ENCODE assay signal across 8 cellular contexts in genomic region chr2:206160124-206160806, GRCh38. TPM values are rescaled to one million over a fixed set of nuclear protein-coding genes. Genes with fewer than 3 reads are reported as not detected.
DNase-seq lines count a peak whose midpoint lies in the region; ATAC-seq and TF ChIP-seq lines count a peak whose summit lies in the region.

No MANE protein-coding gene starts in this region.

- H3K9me2 ChIP-seq in HCT116 (ENCODE audit: insufficient read depth) (no peaks in the 10 kb centered on the region), MM.1S (replicated peaks; ENCODE audit: insufficient read depth, low read length) (no peaks in the 10 kb centered on the region)

- TF ChIP-seq POLR2A in HCT116 (IDR thresholded peaks at IDR 0.05; ENCODE audit: borderline replicate concordance, extremely low read depth, insufficient read depth, insufficient read length) = no peak
- no peak for TF ChIP-seq POLR2A in spleen (IDR thresholded peaks at IDR 0.05)

- RAD21 ChIA-PET in HCT116 (lab: Charles Lee; ENCODE audit: low non-redundant PET in 1 of 2, low total read pairs in 2 of 2, uncharacterized antibody in 2 of 2, unreplicated experiment in 2 of 2) = no interaction called here

- CTCF ChIA-PET in HCT116 (lab: Charles Lee) = no interaction called here

- H2AFZ ChIP-seq in HCT116 (ENCODE audit: low read depth, low read length, poor library complexity, severe bottlenecking) = no peak overlapping the region
- peak overlapping the region; percentile 73 for H2AFZ ChIP-seq in MM.1S (ENCODE audit: low read length)

- peak overlapping the region; percentile 85 to 97 for H3K4me3 ChIP-seq in HCT116 (replicated peaks in 1 of 2; ENCODE audit: low read depth in 1 of 2, low read length in 2 of 2)
- peak overlapping the region; percentile 92 for H3K4me3 ChIP-seq in MM.1S (ENCODE audit: low read length)
- H3K4me3 ChIP-seq in adipocyte (ENCODE audit: low read length) = peak overlapping the region; percentile 99
- H3K4me3 ChIP-seq in iPS DF 6.9 (ENCODE audit: low read length) = peak overlapping the region; percentile 93
- H3K4me3 ChIP-seq in spleen = peak overlapping the region; percentile 53 to 98 (median 88)

- H3K9ac ChIP-seq in HCT116 (ENCODE audit: low read length) (peak overlapping the region; percentile 81), MM.1S (ENCODE audit: low read length) (peak overlapping the region; percentile 98), adipocyte (ENCODE audit: low read length) (peak overlapping the region; percentile 98)

- H4K20me1 ChIP-seq in HCT116 (ENCODE audit: insufficient read depth) (peaks cover 11% of the 10 kb centered on the region; the same call in 1 of the 2 replicates), MM.1S (ENCODE audit: insufficient read depth, low read length) (peaks cover 8% of the 10 kb centered on the region; the same call in 1 of the 2 replicates)

- no peak for TF ChIP-seq CTCF in HCT116 (IDR thresholded peaks at IDR 0.05 in 2 of 3, conservative IDR thresholded peaks at IDR 0.05 in 1 of 3; ENCODE audit: borderline replicate concordance in 1 of 3, insufficient read depth in 1 of 3, low read depth in 2 of 3, low read length in 2 of 3)
- TF ChIP-seq CTCF in MM.1S (IDR thresholded peaks at IDR 0.05; ENCODE audit: low read length) = no peak
- TF ChIP-seq CTCF in spleen (IDR thresholded peaks at IDR 0.05 in 8 of 11, conservative IDR thresholded peaks at IDR 0.05 in 3 of 11) = no peak

- DNase-seq in activated T-cell treated with anti-CD3 and anti-CD28 coated beads for 1 hour (ENCODE audit: low read depth) (peak; percentile 54), activated T-cell treated with anti-CD3 and anti-CD28 coated beads for 4 hours (no peak), HCT116 (ENCODE audit: low read depth, low spot score) (no peak), MM.1S (peak; percentile 63), adipocyte (ENCODE audit: low read depth) (peak; percentile 78), iPS DF 6.9 (ENCODE audit: low read depth, low spot score) (no peak), spleen (peak; percentile 78), SHP77 treated with DMSO at 0.1 percent for 48 hours (lab: John Stamatoyannopoulos, UW) (no peak)

- ATAC-seq in HCT116 = no peak; the same call in 1 of the 2 replicates

- H3K36me3 ChIP-seq in HCT116 (ENCODE audit: control insufficient read depth in 1 of 2, insufficient read depth in 2 of 2, low read length in 2 of 2) (peaks cover 17 to 29% of the 10 kb centered on the region in 2 experiments), MM.1S (replicated peaks; ENCODE audit: insufficient read depth, low read length) (peaks cover 5% of the 10 kb centered on the region; the same call in 1 of the 2 replicates), adipocyte (ENCODE audit: control insufficient read depth, insufficient read depth, low read length, severe bottlenecking) (peaks cover 36% of the 10 kb centered on the region), iPS DF 6.9 (ENCODE audit: control insufficient read depth, insufficient read depth, low read length) (peaks cover 22% of the 10 kb centered on the region; the same call in 1 of the 2 replicates), spleen (peaks cover 0 to 57% (median 28%) of the 10 kb centered on the region in 6 donors)

- peak overlapping the region; percentile 90 for H3K4me2 ChIP-seq in HCT116 (ENCODE audit: low read length)
- H3K4me2 ChIP-seq in MM.1S (ENCODE audit: low read depth, low read length) = peak overlapping the region; percentile 83

- WGBS in iPS DF 6.9 (ENCODE audit: insufficient coverage, insufficient read length) = no CpG with 5 or more reads among the region's 31 CpGs
- WGBS in spleen, 5 donors = 5 to 9% (median 6%) methylated on average over 20 to 31 of the region's 31 CpGs

- POLR2A ChIA-PET in HCT116 (lab: Charles Lee) = interaction anchor here (1.1 kb wide), 1 partner anchor 64 kb away, joined by 3 read pairs; no protein-coding TSS in a partner anchor

- H3K27ac ChIP-seq in HCT116 (ENCODE audit: low read depth, low read length) (peak overlapping the region; percentile 62), MM.1S (ENCODE audit: low read length) (peak overlapping the region; percentile 86), iPS DF 6.9 (ENCODE audit: low read length) (no peak overlapping the region), spleen (peak overlapping the region; percentile 72 to 95 (median 94))

- peaks cover 41% of the 10 kb centered on the region for H3F3A ChIP-seq in MM.1S (ENCODE audit: insufficient read depth, low read length)

- H3K79me2 ChIP-seq in HCT116 (ENCODE audit: insufficient read depth, low read length) (peaks cover 78% of the 10 kb centered on the region), MM.1S (ENCODE audit: low read length) (peaks cover 76% of the 10 kb centered on the region)

- TSS peak; percentile 71 for BruUV-seq in HCT116 (replicated peaks; lab: Mats Ljungman, UMichigan)

- H3K4me1 ChIP-seq in HCT116 (ENCODE audit: control insufficient read depth in 1 of 2, insufficient read depth in 2 of 2, low read length in 2 of 2) (peaks cover 10 to 21% of the 10 kb centered on the region in 2 experiments; a peak in 3 of 4 replicates), MM.1S (ENCODE audit: low read length) (peaks cover 13% of the 10 kb centered on the region; the same call in 1 of the 2 replicates), adipocyte (ENCODE audit: control insufficient read depth, insufficient read depth, low read length) (peaks cover 32% of the 10 kb centered on the region), iPS DF 6.9 (ENCODE audit: control insufficient read depth, insufficient read depth, low read length) (peaks cover 1% of the 10 kb centered on the region; the same call in 1 of the 2 replicates), spleen (peaks cover 31 to 81% (median 66%) of the 10 kb centered on the region in 6 donors)

- H3K9me3 ChIP-seq in HCT116 (ENCODE audit: control insufficient read depth in 1 of 2, insufficient read depth in 1 of 2, low read depth in 1 of 2, low read length in 2 of 2) = no peaks in the 10 kb centered on the region
- no peaks in the 10 kb centered on the region for H3K9me3 ChIP-seq in MM.1S (replicated peaks; ENCODE audit: insufficient read depth, low read length)
- H3K9me3 ChIP-seq in adipocyte (ENCODE audit: control insufficient read depth, low read length) = no peaks in the 10 kb centered on the region
- H3K9me3 ChIP-seq in iPS DF 6.9 (ENCODE audit: control insufficient read depth, insufficient read depth, low read length) = no peaks in the 10 kb centered on the region
- H3K9me3 ChIP-seq in spleen = no peaks in the 10 kb centered on the region

- H3K27me3 ChIP-seq in HCT116 (ENCODE audit: insufficient read depth, low read length) (no peaks in the 10 kb centered on the region), MM.1S (replicated peaks; ENCODE audit: insufficient read depth, low read length) (no peaks in the 10 kb centered on the region), adipocyte (replicated peaks; ENCODE audit: control insufficient read depth, insufficient read depth, low read length) (no peaks in the 10 kb centered on the region), iPS DF 6.9 (ENCODE audit: control insufficient read depth, insufficient read depth, low read length) (no peaks in the 10 kb centered on the region), spleen (replicated peaks in 1 of 7) (no peaks in the 10 kb centered on the region)

- no peak for TF ChIP-seq RAD21 in HCT116 (IDR thresholded peaks at IDR 0.05; ENCODE audit: low read depth)

- intact Hi-C loops in HCT116 (cut with micrococcal nuclease) (loop anchor here (5.0 kb wide), 1 partner anchor 397 kb away; no protein-coding TSS in a partner anchor), spleen (cut with DNase I; ENCODE audit: low total_unique reads) (loop anchor here (10.0 kb wide), 1 partner anchor 105 kb away; no protein-coding TSS in a partner anchor)

TF ChIP-seq in HCT116, 20 proteins besides CTCF, POLR2A, EP300 and RAD21:
- TF ChIP-seq TCF7L2 (IDR thresholded peaks at IDR 0.05; ENCODE audit: borderline replicate concordance, extremely low read depth, insufficient read depth, insufficient read length) (no peak), SRF (IDR thresholded peaks at IDR 0.05; ENCODE audit: low read depth) (no peak), ZFX (IDR thresholded peaks at IDR 0.05) (peak; percentile 57), ATF3 (IDR thresholded peaks at IDR 0.05) (no peak), POLR2AphosphoS5 (IDR thresholded peaks at IDR 0.05; ENCODE audit: low read depth, low read length) (peak; percentile 13; the same call in 1 of the 2 replicates), FOSL1 (IDR thresholded peaks at IDR 0.05; ENCODE audit: low read depth) (no peak)

RNA-seq across cellular contexts. Expression of gene EEF1B2, which starts 0.6 kb away (rescaled TPM):
- total RNA-seq in HCT116 (2021; ENCODE audit: unreplicated experiment) = 985 TPM
- polyA plus RNA-seq in HCT116 (2012) = 1,577 and 1,664 TPM in 2 replicates
- 100 to 1,000 TPM; 351 to 658 (median 504) TPM for total RNA-seq in spleen
- polyA plus RNA-seq in spleen = 1,000 to 10,000 TPM; 1,430 to 1,930 (median 1,673) TPM

RNA-seq across cellular contexts. Expression of gene NDUFS1, which starts 1.0 kb away (rescaled TPM):
- 86.6 TPM for total RNA-seq in HCT116 (2021; ENCODE audit: unreplicated experiment)
- 45.6 and 62.1 TPM in 2 replicates for polyA plus RNA-seq in HCT116 (2012)
- total RNA-seq in spleen = 10 to 100 TPM; 62.6 to 93.6 (median 66.5) TPM
- 10 to 100 TPM in 2 of 3 donors, 1 to 10 TPM in 1; 9.0 to 15.0 (median 13.4) TPM for polyA plus RNA-seq in spleen

Comparison
In these comparisons a context has a peak if more than half of its experiments do, and no peak if none do; other contexts are left out.
1. DNase-seq: peak in activated T-cell treated with anti-CD3 and anti-CD28 coated beads for 1 hour (single experiment), MM.1S (single experiment), adipocyte (single experiment) and spleen (single experiment); none in activated T-cell treated with anti-CD3 and anti-CD28 coated beads for 4 hours (single experiment), HCT116 (single experiment), iPS DF 6.9 (single experiment) and SHP77 treated with DMSO at 0.1 percent for 48 hours (single experiment).
2. Peak in every context shown above with its lines, with median percentiles within 50 percentile points of each other: H3K4me3 ChIP-seq and H3K9ac ChIP-seq.